Comparison of ENCODE assay signal across 8 cellular contexts in the genomic region with DNA sequence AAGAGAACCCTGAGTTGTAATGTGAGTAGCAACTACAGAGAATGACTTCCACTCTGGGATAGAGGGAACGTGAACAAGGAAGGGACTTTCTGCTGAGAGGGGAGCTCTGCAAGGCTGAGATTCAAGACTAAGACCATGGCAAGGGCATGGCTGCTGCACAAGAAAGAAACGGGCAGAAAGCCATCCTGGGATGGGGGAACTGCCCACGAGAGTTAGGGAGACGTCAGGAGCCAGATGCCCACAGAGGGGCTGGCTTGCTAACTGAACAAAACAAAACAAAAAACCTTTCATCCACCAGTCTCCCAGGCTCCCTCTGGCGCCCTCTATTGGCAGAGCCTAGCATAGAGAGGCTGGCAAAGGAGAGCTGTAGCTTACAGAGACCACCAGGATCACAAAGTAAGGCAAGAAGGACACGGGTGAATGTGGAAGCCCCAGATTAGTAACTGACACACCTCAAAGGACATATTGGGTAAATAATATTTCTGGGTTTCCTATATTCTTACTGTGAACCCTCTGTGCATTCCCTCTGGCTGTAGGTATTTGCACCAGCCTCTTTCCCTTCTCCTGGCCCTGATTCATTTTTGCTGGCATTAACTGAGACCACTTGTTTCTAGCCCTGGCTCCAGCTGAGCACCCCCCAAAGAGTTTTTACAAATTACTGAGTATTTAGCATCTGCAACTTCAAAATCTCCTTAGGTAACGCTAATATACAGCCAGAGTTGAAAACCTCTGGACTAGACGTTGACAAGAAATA.
DNase-seq lines count a peak whose midpoint lies in the region; ATAC-seq and TF ChIP-seq lines count a peak whose summit lies in the region.

No MANE protein-coding gene starts in this region.

- no peak overlapping the region for H2BK20ac ChIP-seq in IMR-90 (ENCODE audit: low read depth, low read length)

- no peaks in the 10 kb centered on the region for H3K9me1 ChIP-seq in IMR-90 (ENCODE audit: insufficient read depth, low read length)

- H3K27ac ChIP-seq in IMR-90 (ENCODE audit: insufficient read depth, low read length), result no peak overlapping the region
- no peak overlapping the region for H3K27ac ChIP-seq in SU-DHL-6 (ENCODE audit: low read depth, low read length)
- peak overlapping the region; percentile 13 for H3K27ac ChIP-seq in mesodermal cell (ENCODE audit: low read depth, low read length, severe bottlenecking)
- H3K27ac ChIP-seq in stomach, result no peak overlapping the region

- dilution Hi-C loops in IMR-90 (cut with HindIII; ENCODE audit: low sequenced_read_pairs, unreplicated experiment), result no loop called here

- H3K36me3 Mint-ChIP-seq in endothelial cell (ENCODE audit: low read depth, unreplicated experiment), result no peaks in the 10 kb centered on the region

- peak overlapping the region; percentile 14 for H3K4me3 Mint-ChIP-seq in endothelial cell (ENCODE audit: unreplicated experiment)

- no peak for TF ChIP-seq POLR2A in IMR-90 (IDR thresholded peaks at IDR 0.05; ENCODE audit: low read depth, low read length)
- TF ChIP-seq POLR2A in stomach (IDR thresholded peaks at IDR 0.05), result no peak

- H4K8ac ChIP-seq in IMR-90 (ENCODE audit: low read depth in 2 of 2, low read length in 2 of 2), result no peak overlapping the region

- H3K4me1 ChIP-seq in IMR-90 (ENCODE audit: control insufficient read depth, insufficient read depth, low read length) (no peaks in the 10 kb centered on the region), mesodermal cell (ENCODE audit: control insufficient read depth, insufficient read depth, low read length, poor library complexity, severe bottlenecking) (no peaks in the 10 kb centered on the region), stomach (peaks cover 0 to 7% (median 0%) of the 10 kb centered on the region in 4 donors)

- no peaks in the 10 kb centered on the region for H3K79me2 ChIP-seq in SU-DHL-6 (ENCODE audit: insufficient read depth, low read length)

- H3K18ac ChIP-seq in IMR-90 (ENCODE audit: low read depth, low read length), result no peak overlapping the region

- no peak overlapping the region for H2AK5ac ChIP-seq in IMR-90 (ENCODE audit: low read depth, low read length)

- CTCF ChIA-PET in IMR-90 (lab: Yijun Ruan, JAX), result interaction anchor here (0.5 to 2.0 kb wide), 10 partner anchors 10 to 932 kb away, joined by 3 to 18 read pairs (median 6); no protein-coding TSS in a partner anchor

- H3K9me3 Mint-ChIP-seq in endothelial cell (ENCODE audit: unreplicated experiment), result no peaks in the 10 kb centered on the region

- H3K4me3 ChIP-seq in IMR-90 (ENCODE audit: insufficient read depth, low read depth, low read length), result peak overlapping the region; percentile 25
- H3K4me3 ChIP-seq in SU-DHL-6 (ENCODE audit: insufficient read depth, low read length, poor library complexity, severe bottlenecking), result no peak overlapping the region
- H3K4me3 ChIP-seq in mesodermal cell (ENCODE audit: extremely low read depth, insufficient read depth, low read length, poor library complexity, severe bottlenecking), result no peak overlapping the region
- peak overlapping the region in 1 of 4 donors; percentile 7 for H3K4me3 ChIP-seq in stomach

- H4K5ac ChIP-seq in IMR-90 (ENCODE audit: low read depth, low read length), result no peak overlapping the region

- in situ Hi-C loops in IMR-90 (cut with MboI; ENCODE audit: low sequenced_read_pairs), result loop anchor here (25.0 kb wide), 3 partner anchors 248 to 623 kb away; partner anchors contain the start of gene FAM234B

- no peak for TF ChIP-seq EP300 in stomach (IDR thresholded peaks at IDR 0.05)

- H3K9me2 ChIP-seq in SU-DHL-6 (replicated peaks; ENCODE audit: insufficient read depth, low read length), result no peaks in the 10 kb centered on the region

- H3K14ac ChIP-seq in IMR-90 (replicated peaks; ENCODE audit: low read depth, low read length), result no peak overlapping the region

- H3K9ac ChIP-seq in IMR-90 (ENCODE audit: low read depth, low read length), result peak overlapping the region; percentile 29; the same call in 1 of the 2 replicates
- H3K9ac ChIP-seq in SU-DHL-6 (ENCODE audit: low read length), result no peak overlapping the region

- H3K23ac ChIP-seq in IMR-90 (ENCODE audit: low read depth, low read length), result no peak overlapping the region

- no peak overlapping the region for H3K4ac ChIP-seq in IMR-90 (ENCODE audit: low read depth, low read length)

- H4K91ac ChIP-seq in IMR-90 (ENCODE audit: insufficient read depth, low read depth, low read length), result no peak overlapping the region

- no peak overlapping the region for H2AK9ac ChIP-seq in IMR-90 (replicated peaks; ENCODE audit: low read depth, low read length, poor library complexity)

- no peaks in the 10 kb centered on the region for H3K9me3 ChIP-seq in IMR-90 (ENCODE audit: control insufficient read depth, insufficient read depth, low read length)
- H3K9me3 ChIP-seq in SU-DHL-6 (ENCODE audit: insufficient read depth, low read length), result no peaks in the 10 kb centered on the region
- H3K9me3 ChIP-seq in mesodermal cell (ENCODE audit: control insufficient read depth, low read length), result no peaks in the 10 kb centered on the region
- no peaks in the 10 kb centered on the region for H3K9me3 ChIP-seq in stomach

- peaks cover 4% of the 10 kb centered on the region for H3K4me1 Mint-ChIP-seq in endothelial cell (ENCODE audit: unreplicated experiment)

- 50% methylated on average over 1 of the region's 8 CpGs; no CpG with 5 or more reads in 1 of the 2 experiments for WGBS in IMR-90 (ENCODE audit: extremely low coverage in 2 of 2, insufficient read length in 1 of 2), 2 experiments
- WGBS in mesodermal cell (ENCODE audit: insufficient coverage in 2 of 2), 2 experiments, result 54 to 55% methylated on average over 5 of the region's 8 CpGs
- WGBS in stomach, 5 donors, result 29 to 36% (median 31%) methylated on average over 8 of the region's 8 CpGs

- H2BK15ac ChIP-seq in IMR-90 (ENCODE audit: low read depth, low read length), result no peak overlapping the region

- H3K79me1 ChIP-seq in IMR-90 (ENCODE audit: low read depth in 1 of 2, low read length in 2 of 2), result no peaks in the 10 kb centered on the region

- H3F3A ChIP-seq in SU-DHL-6 (ENCODE audit: insufficient read depth), result no peaks in the 10 kb centered on the region

- H3K27ac Mint-ChIP-seq in endothelial cell (ENCODE audit: unreplicated experiment), result no peak overlapping the region

- DNase-seq in DMS79 treated with DMSO at 0.1 percent for 48 hours (lab: John Stamatoyannopoulos, UW), result peak; percentile 11
- no peak for DNase-seq in DMS79 (lab: John Stamatoyannopoulos, UW)
- DNase-seq in IMR-90, result peak; percentile 23
- peak; percentile 95 for DNase-seq in endothelial cell (ENCODE audit: low spot score)
- peak; percentile 79 for DNase-seq in stomach

- H3K56ac ChIP-seq in IMR-90 (ENCODE audit: extremely low read depth, insufficient read depth, low read length), result no peak overlapping the region

- peak overlapping the region; percentile 79 for H2AFZ ChIP-seq in IMR-90 (replicated peaks; ENCODE audit: low read length, poor library complexity)
- H2AFZ ChIP-seq in SU-DHL-6 (ENCODE audit: low read depth, low read length, severe bottlenecking), result no peak overlapping the region

- H3K36me3 ChIP-seq in IMR-90 (ENCODE audit: control insufficient read depth, insufficient read depth, low read length), result no peaks in the 10 kb centered on the region
- H3K36me3 ChIP-seq in SU-DHL-6 (ENCODE audit: low read length), result no peaks in the 10 kb centered on the region
- no peaks in the 10 kb centered on the region for H3K36me3 ChIP-seq in mesodermal cell (ENCODE audit: control insufficient read depth, insufficient read depth, low read length)
- H3K36me3 ChIP-seq in stomach, result no peaks in the 10 kb centered on the region

- peak; percentile 76 for TF ChIP-seq CTCF in IMR-90 (conservative IDR thresholded peaks at IDR 0.05; ENCODE audit: low read depth, low read length)
- TF ChIP-seq CTCF in SU-DHL-6 (IDR thresholded peaks at IDR 0.05; ENCODE audit: insufficient read depth, low read length, poor library complexity, severe bottlenecking), result peak; percentile 48
- TF ChIP-seq CTCF in endothelial cell (IDR thresholded peaks at IDR 0.05; ENCODE audit: unreplicated experiment), result peak; percentile 84
- TF ChIP-seq CTCF in stomach (IDR thresholded peaks at IDR 0.05), result peak in 5 of 7 experiments; percentile 69 to 82 (median 81)

- H3K4me2 ChIP-seq in IMR-90 (ENCODE audit: low read depth, low read length) (peak overlapping the region; percentile 87), SU-DHL-6 (ENCODE audit: low read depth, low read length, poor library complexity, severe bottlenecking) (no peak overlapping the region)

- ATAC-seq in IMR-90 (ENCODE audit: low read depth) (peak; percentile 82), GM18907 (IDR thresholded peaks at IDR 0.05; ENCODE audit: unreplicated experiment) (no peak)

- H3K27me3 Mint-ChIP-seq in endothelial cell (ENCODE audit: unreplicated experiment), result no peaks in the 10 kb centered on the region

- H2BK120ac ChIP-seq in IMR-90 (ENCODE audit: low read depth, low read length), result no peak overlapping the region

- intact Hi-C loops in IMR-90 (cut with micrococcal nuclease) (loop anchor here (1.0 to 5.0 kb wide), 4 partner anchors 257 to 632 kb away; no protein-coding TSS in a partner anchor), stomach (cut with DNase I; ENCODE audit: low total_unique reads) (loop anchor here (10.0 kb wide), 2 partner anchors 170 to 250 kb away; no protein-coding TSS in a partner anchor)

- H4K20me1 ChIP-seq in IMR-90 (ENCODE audit: insufficient read depth, low read length) (no peaks in the 10 kb centered on the region), SU-DHL-6 (ENCODE audit: low read depth, low read length) (no peaks in the 10 kb centered on the region)

- no TSS peak for BruUV-seq in IMR-90 (replicated peaks; lab: Mats Ljungman, UMichigan)

- TF ChIP-seq RAD21 in IMR-90 (IDR thresholded peaks at IDR 0.05; ENCODE audit: low read length), result peak; percentile 60

- H2BK5ac ChIP-seq in IMR-90 (ENCODE audit: low read depth, low read length, poor library complexity, severe bottlenecking), result no peak overlapping the region

- POLR2A ChIA-PET in IMR-90 (lab: Charles Lee; ENCODE audit: unreplicated experiment), result no interaction called here

- H3K27me3 ChIP-seq in IMR-90 (ENCODE audit: control insufficient read depth, insufficient read depth, low read length) (no peaks in the 10 kb centered on the region), SU-DHL-6 (ENCODE audit: low read length) (no peaks in the 10 kb centered on the region), stomach (no peaks in the 10 kb centered on the region)

TF ChIP-seq in IMR-90, 13 proteins besides CTCF, POLR2A, EP300 and RAD21:
- no peak for TF ChIP-seq CHD1 (IDR thresholded peaks at IDR 0.05; ENCODE audit: low read depth, low read length)
- TF ChIP-seq SMC3 (IDR thresholded peaks at IDR 0.05; ENCODE audit: low read depth, low read length), result peak; percentile 48
